ENCODE assay signal across 35 cellular contexts in the genomic region with DNA sequence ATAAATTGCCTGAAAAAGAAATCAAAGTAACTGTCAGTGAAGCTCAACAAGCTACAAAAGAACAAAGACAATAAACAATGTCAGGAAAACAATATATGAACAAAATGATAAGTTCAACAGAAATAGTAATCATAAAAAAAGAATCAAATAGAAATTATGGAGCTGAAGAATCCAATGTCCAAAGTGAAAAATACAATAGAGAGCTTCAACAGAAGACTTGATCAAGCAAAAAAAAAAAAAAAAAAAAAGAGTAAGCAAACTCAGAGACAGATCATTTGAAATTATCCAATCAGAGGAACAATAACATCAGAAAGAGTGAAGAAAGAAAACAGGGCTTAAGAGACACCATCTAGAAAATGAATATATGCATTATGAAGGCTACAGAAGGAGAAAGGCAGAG.
"Had no signal": no experiment of that assay in that cellular context is flagged by ENCODE, and none has a peak within 500 bp of the region (broad histone marks: within the 10 kb centered on the region; RNA-seq: fewer than 3 reads in every experiment).

No MANE protein-coding gene starts in this region.

- DNase-seq: MG63, MM.1S, MV-4-11, NCI-H1048, NCI-H1092, NCI-H1092 treated with DMSO at 0.1 percent for 48 hours, NCI-H1105, NCI-H1105 treated with DMSO at 0.1 percent for 48 hours, NCI-H1417, NCI-H1417 treated with DMSO at 0.1 percent for 48 hours, NCI-H1436, NCI-H1436 treated with DMSO at 0.1 percent for 48 hours, NCI-H146, NCI-H1694, NCI-H1694 treated with DMSO at 0.1 percent for 48 hours, NCI-H187, NCI-H187 treated with DMSO at 0.1 percent for 48 hours, NCI-H1930, NCI-H2029, NCI-H2029 treated with DMSO at 0.1 percent for 48 hours, NCI-H2081, NCI-H2081 treated with DMSO at 0.1 percent for 48 hours, NCI-H2107, NCI-H2171, NCI-H2171 treated with DMSO at 0.1 percent for 48 hours, NCI-H2227 treated with DMSO at 0.1 percent for 48 hours, NCI-H226, NCI-H345, NCI-H446, NCI-H446 treated with DMSO at 0.1 percent for 48 hours, NCI-H510A, NCI-H510A treated with DMSO at 0.1 percent for 48 hours, NCI-H524, NCI-H524 treated with DMSO at 0.1 percent for 48 hours, NCI-H526 had no signal

- H3K36me3 ChIP-seq: MG63 had no signal

- H3K9me3 ChIP-seq: MG63 had no signal

- H3K4me3 ChIP-seq: MG63 had no signal

- H3K27me3 ChIP-seq: MG63 had no signal
